ENCODE assay signal across 8 cellular contexts in the genomic region with DNA sequence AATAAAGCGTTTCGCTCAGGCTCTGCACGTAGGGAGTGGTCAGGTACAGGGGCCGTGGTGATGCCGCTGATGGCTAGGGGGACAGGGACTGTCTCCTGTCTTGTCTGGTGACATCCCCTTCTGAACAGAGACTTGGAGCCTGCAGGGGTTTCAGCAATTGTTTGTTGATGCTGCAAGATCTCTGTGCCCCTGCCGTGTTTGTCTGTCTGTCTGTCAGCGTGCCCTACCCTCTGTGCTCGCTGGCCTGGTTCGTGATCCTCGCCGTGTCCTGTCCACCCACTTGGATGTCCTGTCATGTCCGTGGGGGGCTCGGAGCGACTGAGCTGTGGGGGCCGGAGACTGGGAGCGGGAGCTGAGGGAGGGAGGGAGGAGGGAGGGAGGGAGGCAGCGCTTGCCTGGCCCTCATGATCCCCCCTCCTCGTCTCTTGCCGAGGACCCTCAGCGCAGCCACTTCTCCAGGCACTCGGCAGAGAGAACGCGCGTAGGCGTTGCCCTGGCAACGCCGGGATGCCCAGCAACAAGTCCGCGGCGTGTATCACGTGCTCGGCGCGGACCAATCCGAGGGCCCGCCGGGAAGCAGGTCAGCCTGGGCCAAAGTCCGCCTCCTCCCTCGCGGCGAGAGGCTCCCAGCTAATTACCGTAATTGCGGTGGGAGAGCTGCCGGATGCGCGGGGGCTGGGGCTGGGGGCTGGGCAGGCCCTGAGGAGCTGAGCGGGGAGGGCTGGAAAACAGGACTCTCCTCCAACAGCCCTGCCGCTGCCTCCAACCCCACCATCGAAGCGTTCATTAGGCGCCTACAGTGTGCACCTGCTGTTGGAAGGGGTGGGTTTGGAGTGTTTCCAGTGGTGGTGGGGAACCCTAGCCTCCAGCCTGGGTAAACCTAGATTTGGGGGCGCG. TPM values are rescaled to one million over a fixed set of nuclear protein-coding genes. Genes with fewer than 3 reads are reported as not detected.
DNase-seq lines count a peak whose midpoint lies in the region; ATAC-seq and TF ChIP-seq lines count a peak whose summit lies in the region.

No MANE protein-coding gene starts in this region.

- H3K27ac ChIP-seq in gastroesophageal sphincter (no peak overlapping the region), neural progenitor cell (no peak overlapping the region), stomach (peak overlapping the region in 4 of 5 donors; percentile 20 to 29 (median 28))

- WGBS in gastroesophageal sphincter (ENCODE audit: low coverage in 1 of 2), 2 donors = 0 to 6% methylated on average over 6 to 11 of the region's 53 CpGs
- WGBS in stomach, 5 donors = 2 to 7% (median 3%) methylated on average over 13 to 53 of the region's 53 CpGs

- TF ChIP-seq CTCF in gastroesophageal sphincter (IDR thresholded peaks at IDR 0.05) (no peak), neural progenitor cell (IDR thresholded peaks at IDR 0.05) (no peak), stomach (IDR thresholded peaks at IDR 0.05) (no peak)

- peak overlapping the region; percentile 93 for H3K4me2 ChIP-seq in neural progenitor cell

- H3K27ac Mint-ChIP-seq in neural progenitor cell = peak overlapping the region; percentile 42

- H3K9me3 ChIP-seq in gastroesophageal sphincter = peaks cover 0 to 10% (median 0%) of the 10 kb centered on the region in 3 donors
- no peaks in the 10 kb centered on the region for H3K9me3 ChIP-seq in neural progenitor cell (ENCODE audit: low read depth)
- no peaks in the 10 kb centered on the region for H3K9me3 ChIP-seq in stomach

- H3K4me1 Mint-ChIP-seq in neural progenitor cell = peaks cover 45% of the 10 kb centered on the region

- H4K20me1 ChIP-seq in neural progenitor cell (ENCODE audit: low read depth) = no peaks in the 10 kb centered on the region

- peaks cover 18% of the 10 kb centered on the region for H3F3A ChIP-seq in neural progenitor cell (ENCODE audit: low read depth)

- peak overlapping the region; percentile 38 for H2AFZ ChIP-seq in neural progenitor cell (replicated peaks)

- H3K9me3 Mint-ChIP-seq in neural progenitor cell = peaks cover 3% of the 10 kb centered on the region

- TF ChIP-seq EP300 in gastroesophageal sphincter (IDR thresholded peaks at IDR 0.05) (no peak), stomach (IDR thresholded peaks at IDR 0.05) (no peak)

- H3K79me2 ChIP-seq in neural progenitor cell (ENCODE audit: low read depth) = no peaks in the 10 kb centered on the region

- no peaks in the 10 kb centered on the region for H3K36me3 ChIP-seq in gastroesophageal sphincter
- H3K36me3 ChIP-seq in neural progenitor cell = no peaks in the 10 kb centered on the region
- no peaks in the 10 kb centered on the region for H3K36me3 ChIP-seq in stomach

- H3K36me3 Mint-ChIP-seq in neural progenitor cell = no peaks in the 10 kb centered on the region

- H3K9ac ChIP-seq in neural progenitor cell = no peak overlapping the region

- intact Hi-C loops in stomach (cut with DNase I; ENCODE audit: low total_unique reads) = no loop called here

- H3K4me1 ChIP-seq in gastroesophageal sphincter (peaks cover 0 to 19% (median 3%) of the 10 kb centered on the region in 3 donors), neural progenitor cell (peaks cover 15% of the 10 kb centered on the region), stomach (peaks cover 10 to 14% (median 13%) of the 10 kb centered on the region in 4 donors)

- DNase-seq in MV-4-11 (lab: John Stamatoyannopoulos, UW) (peak; percentile 92), SK-N-DZ (ENCODE audit: low spot score) (peak; percentile 95), neural progenitor cell (ENCODE audit: low spot score) (peak; percentile 98), stomach (peak; percentile 92)
- DNase-seq in activated naive CD4-positive, alpha-beta T cell treated with anti-CD3 and anti-CD28 coated beads, Interleukin-2, amount 50 U/mL, for 16 hours = peak; percentile 42

- peak overlapping the region; percentile 84 for H3K4me3 Mint-ChIP-seq in neural progenitor cell

- no peak for TF ChIP-seq POLR2A in gastroesophageal sphincter (IDR thresholded peaks at IDR 0.05)
- TF ChIP-seq POLR2A in stomach (IDR thresholded peaks at IDR 0.05) = no peak

- H3K27me3 ChIP-seq in gastroesophageal sphincter = peaks cover 43% of the 10 kb centered on the region
- peaks cover 31% of the 10 kb centered on the region for H3K27me3 ChIP-seq in neural progenitor cell
- peaks cover 0 to 51% (median 0%) of the 10 kb centered on the region in 3 donors for H3K27me3 ChIP-seq in stomach

- peaks cover 5% of the 10 kb centered on the region for H3K27me3 Mint-ChIP-seq in neural progenitor cell (ENCODE audit: insufficient read depth, low read depth)

- ATAC-seq in GM18907 (IDR thresholded peaks at IDR 0.05; ENCODE audit: unreplicated experiment) (peak; percentile 67), gastroesophageal sphincter (peak; percentile 88), HG03378 (IDR thresholded peaks at IDR 0.05; ENCODE audit: unreplicated experiment) (no peak)

- peak overlapping the region in 1 of 2 donors; percentile 38 for H3K4me3 ChIP-seq in gastroesophageal sphincter
- peak overlapping the region; percentile 54 for H3K4me3 ChIP-seq in neural progenitor cell
- peak overlapping the region; percentile 22 to 47 (median 34) for H3K4me3 ChIP-seq in stomach

RNA-seq across cellular contexts. Expression of gene FEM1A, which starts 31.9 kb away (rescaled TPM):
- polyA plus RNA-seq in SK-N-DZ (2014; cell fraction: cytosol; rRNA removed) = 7.9 and 10.7 TPM in 2 replicates
- 4.9 and 5.0 TPM in 2 replicates for polyA plus RNA-seq in SK-N-DZ (2014; cell fraction: nucleus; rRNA removed)
- total RNA-seq in gastroesophageal sphincter (10 to 100 TPM; 14.1 to 23.9 (median 15.3) TPM), neural progenitor cell (ENCODE audit: low replicate concordance) (6.9 and 13.9 TPM in 2 replicates), stomach (10 to 100 TPM in 3 of 5 donors, 1 to 10 TPM in 2; 8.8 to 30.7 (median 12.8) TPM)
- 1 to 10 TPM; 3.5 to 4.0 (median 3.8) TPM for polyA plus RNA-seq in stomach

RNA-seq across cellular contexts. Expression of gene DPP9, which starts 36.0 kb away (rescaled TPM):
- polyA plus RNA-seq in SK-N-DZ (2014; cell fraction: cytosol; rRNA removed) = 17.4 and 29.8 TPM in 2 replicates
- 20.5 and 30.7 TPM in 2 replicates for polyA plus RNA-seq in SK-N-DZ (2014; cell fraction: nucleus; rRNA removed)
- total RNA-seq in gastroesophageal sphincter = 10 to 100 TPM; 35.0 to 82.1 (median 42.0) TPM
- 17.1 and 34.7 TPM in 2 replicates for total RNA-seq in neural progenitor cell (ENCODE audit: low replicate concordance)
- 100 to 1,000 TPM in 2 of 5 donors, 10 to 100 TPM in 3; 24.6 to 178 (median 82.1) TPM for total RNA-seq in stomach
- polyA plus RNA-seq in stomach = 10 to 100 TPM; 18.7 to 30.2 (median 24.6) TPM

Comparison
In these comparisons a context has a peak if more than half of its experiments do, and no peak if none do; other contexts are left out.
1. DNase-seq: peak in every context shown above with its lines; median percentile 98 in neural progenitor cell; 95 in SK-N-DZ; 92 in MV-4-11; 92 in stomach; 42 in activated naive CD4-positive, alpha-beta T cell treated with anti-CD3 and anti-CD28 coated beads, Interleukin-2, amount 50 U/mL, for 16 hours.
2. H3K27ac ChIP-seq: peak in stomach (4 of 5); none in gastroesophageal sphincter (0 of 4) and neural progenitor cell (single experiment).